Comparison of ENCODE assay signal across 1 cellular context in the genomic region with DNA sequence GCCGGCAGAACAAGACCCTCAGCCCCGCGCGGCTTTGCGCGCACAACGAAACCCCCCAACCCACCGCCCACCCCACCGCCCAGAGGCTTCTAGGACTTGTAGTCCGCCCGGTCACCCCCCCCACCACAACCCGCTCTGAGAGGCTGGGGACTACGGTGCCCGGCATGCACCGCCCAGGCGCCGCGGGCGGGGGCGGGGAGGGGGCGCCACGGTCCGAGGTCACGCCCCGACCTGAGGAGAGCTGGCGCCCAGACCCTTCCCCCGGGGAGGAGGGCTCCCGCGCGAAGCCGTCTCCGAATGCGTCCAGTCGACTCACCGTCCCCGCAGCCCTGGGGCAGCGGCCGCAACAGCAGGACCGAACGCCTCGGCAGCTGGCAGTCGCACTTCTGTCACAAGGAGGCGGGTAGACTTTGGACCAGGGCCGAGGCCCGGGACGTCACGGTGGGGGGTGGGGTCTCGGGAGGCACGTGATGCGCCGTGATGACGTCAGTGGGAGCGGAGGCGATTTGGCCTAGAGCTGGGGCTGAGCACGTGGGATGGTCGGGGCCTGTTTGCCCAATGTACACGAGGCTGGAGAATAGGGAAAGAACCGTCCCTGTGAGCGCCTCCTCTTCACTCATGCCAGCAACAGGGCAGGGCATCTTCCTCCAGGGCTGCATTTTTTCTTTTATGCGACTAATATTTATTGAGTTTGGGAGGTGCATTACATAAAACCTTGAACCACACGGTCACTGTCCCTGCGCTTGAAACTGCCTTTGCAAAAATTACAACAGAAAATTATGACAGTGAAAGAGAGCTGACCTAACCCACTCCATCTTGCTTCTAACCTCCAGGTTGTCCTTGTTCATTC.
TF ChIP-seq lines count a peak whose summit lies in the region.

CDIP1 (minus strand) TSS at position 388 of the 850 bp plus-strand sequence. CDS start 24,643 bp downstream, outside the sequence.

TF ChIP-seq in HepG2, 621 proteins besides CTCF, POLR2A, EP300 and RAD21 (continued from another document and continues in another):
- TF ChIP-seq NR2F1 (CRISPR knock-in tag; IDR thresholded peaks at IDR 0.05) (peak; percentile 47 to 53; a peak in 2 of 4 replicates), ZNF30 (CRISPR knock-in tag; IDR thresholded peaks at IDR 0.05) (peak; percentile 98), ZEB1 (IDR thresholded peaks at IDR 0.05; ENCODE audit: insufficient replicate concordance, low read depth) (no peak), CAMTA2 (CRISPR knock-in tag; IDR thresholded peaks at IDR 0.05; ENCODE audit: borderline replicate concordance) (peak; percentile 99), KAT2B (IDR thresholded peaks at IDR 0.05; ENCODE audit: borderline replicate concordance, low read depth, low read length) (no peak), KAT7 (CRISPR knock-in tag; IDR thresholded peaks at IDR 0.05; ENCODE audit: borderline replicate concordance) (peak; percentile 78; the same call in 1 of the 2 replicates), GTF2F1 (IDR thresholded peaks at IDR 0.05; ENCODE audit: low read length) (peak; percentile 37; the same call in 1 of the 2 replicates), ZNF335 (CRISPR knock-in tag; IDR thresholded peaks at IDR 0.05) (peak; percentile 94), ZNF547 (CRISPR knock-in tag; IDR thresholded peaks at IDR 0.05) (peak; percentile 100), ETS1 (CRISPR knock-in tag; IDR thresholded peaks at IDR 0.05) (peak; percentile 99), ZNF816 (CRISPR knock-in tag; IDR thresholded peaks at IDR 0.05; ENCODE audit: borderline replicate concordance) (peak; percentile 100; the same call in 1 of the 2 replicates), FOSL2 (CRISPR knock-in tag; IDR thresholded peaks at IDR 0.05) (peak; percentile 84), ZFP36L1 (CRISPR knock-in tag; IDR thresholded peaks at IDR 0.05) (peak; percentile 100), SYNCRIP (IDR thresholded peaks at IDR 0.05; ENCODE audit: insufficient read depth, low read depth, low read length) (no peak), ZNF788 (CRISPR knock-in tag; IDR thresholded peaks at IDR 0.05; ENCODE audit: borderline replicate concordance) (peak; percentile 95), SALL1 (CRISPR knock-in tag; IDR thresholded peaks at IDR 0.05) (peak; percentile 100), GABPA (IDR thresholded peaks at IDR 0.05; ENCODE audit: low read depth, low read length) (no peak), GABPA (CRISPR knock-in tag; IDR thresholded peaks at IDR 0.05; ENCODE audit: low read depth) (peak; percentile 38; the same call in 1 of the 2 replicates), NFYC (CRISPR knock-in tag; IDR thresholded peaks at IDR 0.05) (peak; percentile 62), ATF1 (CRISPR knock-in tag; IDR thresholded peaks at IDR 0.05) (peak; percentile 95), PREB (CRISPR knock-in tag; IDR thresholded peaks at IDR 0.05) (0 out of 2 replicates have a peak, but pooled peaks have one; percentile 89), KDM1A (CRISPR knock-in tag; IDR thresholded peaks at IDR 0.05) (peak; percentile 87), ZSCAN12 (CRISPR knock-in tag; IDR thresholded peaks at IDR 0.05) (peak; percentile 94; the same call in 1 of the 2 replicates), ZNF296 (CRISPR knock-in tag; conservative IDR thresholded peaks at IDR 0.05) (peak; percentile 98), NKX3-1 (CRISPR knock-in tag; IDR thresholded peaks at IDR 0.05) (peak; percentile 99), PITX1 (CRISPR knock-in tag; IDR thresholded peaks at IDR 0.05) (peak; percentile 92), MAX (IDR thresholded peaks at IDR 0.05) (peak; percentile 100), ZNF101 (CRISPR knock-in tag; IDR thresholded peaks at IDR 0.05; ENCODE audit: borderline replicate concordance, low read depth) (peak; percentile 98), E2F2 (CRISPR knock-in tag; IDR thresholded peaks at IDR 0.05; ENCODE audit: borderline replicate concordance) (peak; percentile 98; the same call in 1 of the 2 replicates), SAP130 (CRISPR knock-in tag; IDR thresholded peaks at IDR 0.05; ENCODE audit: low read depth) (peak; percentile 90), ZNF891 (CRISPR knock-in tag; IDR thresholded peaks at IDR 0.05) (peak; percentile 99), CREB1 (IDR thresholded peaks at IDR 0.05) (peak; percentile 100), CREB1 (CRISPR knock-in tag; IDR thresholded peaks at IDR 0.05) (peak; percentile 97), FOXA3 (CRISPR knock-in tag; IDR thresholded peaks at IDR 0.05) (peak; percentile 90), TSC22D2 (CRISPR knock-in tag; IDR thresholded peaks at IDR 0.05; ENCODE audit: borderline replicate concordance) (peak; percentile 99), TBL1XR1 (IDR thresholded peaks at IDR 0.05; ENCODE audit: borderline replicate concordance, low read length, partially characterized antibody) (peak; percentile 88)
- TF ChIP-seq, protein P1, sequence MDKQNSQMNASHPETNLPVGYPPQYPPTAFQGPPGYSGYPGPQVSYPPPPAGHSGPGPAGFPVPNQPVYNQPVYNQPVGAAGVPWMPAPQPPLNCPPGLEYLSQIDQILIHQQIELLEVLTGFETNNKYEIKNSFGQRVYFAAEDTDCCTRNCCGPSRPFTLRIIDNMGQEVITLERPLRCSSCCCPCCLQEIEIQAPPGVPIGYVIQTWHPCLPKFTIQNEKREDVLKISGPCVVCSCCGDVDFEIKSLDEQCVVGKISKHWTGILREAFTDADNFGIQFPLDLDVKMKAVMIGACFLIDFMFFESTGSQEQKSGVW (CRISPR knock-in tag; IDR thresholded peaks at IDR 0.05; ENCODE audit: borderline replicate concordance): peak; percentile 99
- TF ChIP-seq, protein P2, sequence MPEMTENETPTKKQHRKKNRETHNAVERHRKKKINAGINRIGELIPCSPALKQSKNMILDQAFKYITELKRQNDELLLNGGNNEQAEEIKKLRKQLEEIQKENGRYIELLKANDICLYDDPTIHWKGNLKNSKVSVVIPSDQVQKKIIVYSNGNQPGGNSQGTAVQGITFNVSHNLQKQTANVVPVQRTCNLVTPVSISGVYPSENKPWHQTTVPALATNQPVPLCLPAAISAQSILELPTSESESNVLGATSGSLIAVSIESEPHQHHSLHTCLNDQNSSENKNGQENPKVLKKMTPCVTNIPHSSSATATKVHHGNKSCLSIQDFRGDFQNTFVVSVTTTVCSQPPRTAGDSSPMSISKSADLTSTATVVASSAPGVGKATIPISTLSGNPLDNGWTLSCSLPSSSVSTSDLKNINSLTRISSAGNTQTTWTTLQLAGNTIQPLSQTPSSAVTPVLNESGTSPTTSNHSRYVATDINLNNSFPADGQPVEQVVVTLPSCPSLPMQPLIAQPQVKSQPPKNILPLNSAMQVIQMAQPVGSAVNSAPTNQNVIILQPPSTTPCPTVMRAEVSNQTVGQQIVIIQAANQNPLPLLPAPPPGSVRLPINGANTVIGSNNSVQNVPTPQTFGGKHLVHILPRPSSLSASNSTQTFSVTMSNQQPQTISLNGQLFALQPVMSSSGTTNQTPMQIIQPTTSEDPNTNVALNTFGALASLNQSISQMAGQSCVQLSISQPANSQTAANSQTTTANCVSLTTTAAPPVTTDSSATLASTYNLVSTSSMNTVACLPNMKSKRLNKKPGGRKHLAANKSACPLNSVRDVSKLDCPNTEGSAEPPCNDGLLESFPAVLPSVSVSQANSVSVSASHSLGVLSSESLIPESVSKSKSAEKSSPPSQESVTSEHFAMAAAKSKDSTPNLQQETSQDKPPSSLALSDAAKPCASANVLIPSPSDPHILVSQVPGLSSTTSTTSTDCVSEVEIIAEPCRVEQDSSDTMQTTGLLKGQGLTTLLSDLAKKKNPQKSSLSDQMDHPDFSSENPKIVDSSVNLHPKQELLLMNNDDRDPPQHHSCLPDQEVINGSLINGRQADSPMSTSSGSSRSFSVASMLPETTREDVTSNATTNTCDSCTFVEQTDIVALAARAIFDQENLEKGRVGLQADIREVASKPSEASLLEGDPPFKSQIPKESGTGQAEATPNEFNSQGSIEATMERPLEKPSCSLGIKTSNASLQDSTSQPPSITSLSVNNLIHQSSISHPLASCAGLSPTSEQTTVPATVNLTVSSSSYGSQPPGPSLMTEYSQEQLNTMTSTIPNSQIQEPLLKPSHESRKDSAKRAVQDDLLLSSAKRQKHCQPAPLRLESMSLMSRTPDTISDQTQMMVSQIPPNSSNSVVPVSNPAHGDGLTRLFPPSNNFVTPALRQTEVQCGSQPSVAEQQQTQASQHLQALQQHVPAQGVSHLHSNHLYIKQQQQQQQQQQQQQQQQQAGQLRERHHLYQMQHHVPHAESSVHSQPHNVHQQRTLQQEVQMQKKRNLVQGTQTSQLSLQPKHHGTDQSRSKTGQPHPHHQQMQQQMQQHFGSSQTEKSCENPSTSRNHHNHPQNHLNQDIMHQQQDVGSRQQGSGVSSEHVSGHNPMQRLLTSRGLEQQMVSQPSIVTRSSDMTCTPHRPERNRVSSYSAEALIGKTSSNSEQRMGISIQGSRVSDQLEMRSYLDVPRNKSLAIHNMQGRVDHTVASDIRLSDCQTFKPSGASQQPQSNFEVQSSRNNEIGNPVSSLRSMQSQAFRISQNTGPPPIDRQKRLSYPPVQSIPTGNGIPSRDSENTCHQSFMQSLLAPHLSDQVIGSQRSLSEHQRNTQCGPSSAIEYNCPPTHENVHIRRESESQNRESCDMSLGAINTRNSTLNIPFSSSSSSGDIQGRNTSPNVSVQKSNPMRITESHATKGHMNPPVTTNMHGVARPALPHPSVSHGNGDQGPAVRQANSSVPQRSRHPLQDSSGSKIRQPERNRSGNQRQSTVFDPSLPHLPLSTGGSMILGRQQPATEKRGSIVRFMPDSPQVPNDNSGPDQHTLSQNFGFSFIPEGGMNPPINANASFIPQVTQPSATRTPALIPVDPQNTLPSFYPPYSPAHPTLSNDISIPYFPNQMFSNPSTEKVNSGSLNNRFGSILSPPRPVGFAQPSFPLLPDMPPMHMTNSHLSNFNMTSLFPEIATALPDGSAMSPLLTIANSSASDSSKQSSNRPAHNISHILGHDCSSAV (CRISPR knock-in tag; IDR thresholded peaks at IDR 0.05; ENCODE audit: borderline replicate concordance): peak; percentile 99; the same call in 1 of the 2 replicates
- TF ChIP-seq, protein P3, sequence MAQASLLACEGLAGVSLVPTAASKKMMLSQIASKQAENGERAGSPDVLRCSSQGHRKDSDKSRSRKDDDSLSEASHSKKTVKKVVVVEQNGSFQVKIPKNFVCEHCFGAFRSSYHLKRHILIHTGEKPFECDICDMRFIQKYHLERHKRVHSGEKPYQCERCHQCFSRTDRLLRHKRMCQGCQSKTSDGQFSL (CRISPR knock-in tag; IDR thresholded peaks at IDR 0.05): peak; percentile 86
- TF ChIP-seq, protein P4, sequence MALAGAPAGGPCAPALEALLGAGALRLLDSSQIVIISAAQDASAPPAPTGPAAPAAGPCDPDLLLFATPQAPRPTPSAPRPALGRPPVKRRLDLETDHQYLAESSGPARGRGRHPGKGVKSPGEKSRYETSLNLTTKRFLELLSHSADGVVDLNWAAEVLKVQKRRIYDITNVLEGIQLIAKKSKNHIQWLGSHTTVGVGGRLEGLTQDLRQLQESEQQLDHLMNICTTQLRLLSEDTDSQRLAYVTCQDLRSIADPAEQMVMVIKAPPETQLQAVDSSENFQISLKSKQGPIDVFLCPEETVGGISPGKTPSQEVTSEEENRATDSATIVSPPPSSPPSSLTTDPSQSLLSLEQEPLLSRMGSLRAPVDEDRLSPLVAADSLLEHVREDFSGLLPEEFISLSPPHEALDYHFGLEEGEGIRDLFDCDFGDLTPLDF (CRISPR knock-in tag; IDR thresholded peaks at IDR 0.05): peak; percentile 75
